ENCODE assay signal across 15 cellular contexts in the genomic region with DNA sequence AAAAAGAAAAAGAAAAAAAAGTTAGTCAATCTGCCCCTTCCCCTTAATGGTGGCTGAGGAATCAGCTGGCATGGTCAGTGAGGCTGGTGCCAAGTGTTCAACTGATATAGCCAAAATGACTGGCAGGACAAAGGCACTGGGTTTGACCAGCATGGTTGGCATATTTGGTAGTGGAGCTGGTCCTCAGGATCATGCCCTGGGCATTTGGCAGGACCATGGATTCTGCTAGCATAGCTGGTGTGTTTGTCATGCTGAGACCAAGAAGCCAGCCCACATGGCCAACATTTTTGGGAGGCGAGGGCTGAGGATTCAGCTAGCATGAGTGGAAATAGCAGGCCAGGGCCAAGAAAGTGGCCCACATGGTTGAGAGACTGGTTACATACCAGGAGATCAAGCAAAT.
DNase-seq lines count a peak whose midpoint lies in the region; FAIRE-seq and TF ChIP-seq lines count a peak whose summit lies in the region.
"Had no signal": no experiment of that assay in that cellular context is flagged by ENCODE, and none has a peak within 500 bp of the region (broad histone marks: within the 10 kb centered on the region; RNA-seq: fewer than 3 reads in every experiment).

No MANE protein-coding gene starts in this region.

- intact Hi-C loops in activated CD4-positive, alpha-beta memory T cell treated with anti-CD3 and anti-CD28 coated beads for 36 hours (cut with micrococcal nuclease) = no loop called here

- no peak for FAIRE-seq in bronchial epithelial cell (lab: Jason Lieb, UNC)

- no peaks in the 10 kb centered on the region for H3K9me3 Mint-ChIP-seq in activated CD4-positive, alpha-beta memory T cell treated with anti-CD3 and anti-CD28 coated beads for 36 hours

- CTCF ChIA-PET in activated CD4-positive, alpha-beta memory T cell treated with anti-CD3 and anti-CD28 coated beads for 36 hours (lab: Charles Lee) = interaction anchor here (1.2 kb wide), 1 partner anchor 340 kb away, joined by 5 read pairs; no protein-coding TSS in a partner anchor

- DNase-seq in AG09319 (ENCODE audit: extremely low read depth, low read depth) = peak; percentile 68
- DNase-seq in LHCN-M2 (ENCODE audit: low read depth) = peak; percentile 80
- DNase-seq in bronchial epithelial cell (ENCODE audit: low read depth) = peak; percentile 23
- peak; percentile 98 for DNase-seq in myocyte (ENCODE audit: low read depth)
- no peak for DNase-seq in ecto neural progenitor cell (ENCODE audit: low spot score)
- DNase-seq in DMS79 (lab: John Stamatoyannopoulos, UW) = no peak
- DNase-seq in activated CD4-positive, alpha-beta memory T cell treated with anti-CD3 and anti-CD28 coated beads for 36 hours = no peak
- DNase-seq in NCI-H2227 treated with DMSO at 0.1 percent for 48 hours (lab: John Stamatoyannopoulos, UW) = no peak
- DNase-seq: activated CD8-positive, alpha-beta memory T cell treated with anti-CD3 and anti-CD28 coated beads, Interleukin-2, amount 50 U/mL, for 48 hours; endodermal cell; GF-D8; NCI-H526 treated with DMSO at 0.1 percent for 48 hours; SIG-M5; stimulated activated CD8-positive, alpha-beta memory T cell treated with anti-CD3 and anti-CD28 coated beads, Interleukin-4, amount 100 ng/mL, for 48 hours had no signal

- no peak overlapping the region for H3K4me3 Mint-ChIP-seq in activated CD4-positive, alpha-beta memory T cell treated with anti-CD3 and anti-CD28 coated beads for 36 hours
- H3K4me3 Mint-ChIP-seq: endodermal cell, memory B cell had no signal

- H3K36me3 ChIP-seq in bronchial epithelial cell (ENCODE audit: control insufficient read depth, insufficient read depth, low read length) = no peaks in the 10 kb centered on the region

- POLR2A ChIA-PET in activated CD4-positive, alpha-beta memory T cell treated with anti-CD3 and anti-CD28 coated beads for 36 hours (lab: Charles Lee) = no interaction called here

- no peaks in the 10 kb centered on the region for H3K27me3 ChIP-seq in bronchial epithelial cell (ENCODE audit: control insufficient read depth, insufficient read depth, low read length)

- H3K4me3 ChIP-seq in bronchial epithelial cell (ENCODE audit: low read depth, low read length) = no peak overlapping the region

- H3K36me3 Mint-ChIP-seq in activated CD4-positive, alpha-beta memory T cell treated with anti-CD3 and anti-CD28 coated beads for 36 hours = no peaks in the 10 kb centered on the region

- TF ChIP-seq CTCF in AG09319 (IDR thresholded peaks at IDR 0.05; ENCODE audit: low read depth, low read length) (no peak), bronchial epithelial cell (IDR thresholded peaks at IDR 0.05; ENCODE audit: insufficient read depth, low read length, severe bottlenecking) (no peak)

- no peak overlapping the region for H3K27ac Mint-ChIP-seq in activated CD4-positive, alpha-beta memory T cell treated with anti-CD3 and anti-CD28 coated beads for 36 hours
- H3K27ac Mint-ChIP-seq: endodermal cell, memory B cell had no signal

- H3K27me3 Mint-ChIP-seq in activated CD4-positive, alpha-beta memory T cell treated with anti-CD3 and anti-CD28 coated beads for 36 hours = no peaks in the 10 kb centered on the region
- H3K27me3 Mint-ChIP-seq: memory B cell had no signal

- no peaks in the 10 kb centered on the region for H3K4me1 Mint-ChIP-seq in activated CD4-positive, alpha-beta memory T cell treated with anti-CD3 and anti-CD28 coated beads for 36 hours (ENCODE audit: low read depth)
- H3K4me1 Mint-ChIP-seq: endodermal cell had no signal

Comparison
In these comparisons a context has a peak if more than half of its experiments do, and no peak if none do; other contexts are left out.
1. DNase-seq: peak in AG09319 (single experiment), LHCN-M2 (single experiment), bronchial epithelial cell (single experiment) and myocyte (single experiment); none in ecto neural progenitor cell (single experiment), DMS79 (single experiment), activated CD4-positive, alpha-beta memory T cell treated with anti-CD3 and anti-CD28 coated beads for 36 hours (single experiment) and NCI-H2227 treated with DMSO at 0.1 percent for 48 hours (single experiment).